9 cellular contexts compared by ENCODE assay signal in the genomic region with DNA sequence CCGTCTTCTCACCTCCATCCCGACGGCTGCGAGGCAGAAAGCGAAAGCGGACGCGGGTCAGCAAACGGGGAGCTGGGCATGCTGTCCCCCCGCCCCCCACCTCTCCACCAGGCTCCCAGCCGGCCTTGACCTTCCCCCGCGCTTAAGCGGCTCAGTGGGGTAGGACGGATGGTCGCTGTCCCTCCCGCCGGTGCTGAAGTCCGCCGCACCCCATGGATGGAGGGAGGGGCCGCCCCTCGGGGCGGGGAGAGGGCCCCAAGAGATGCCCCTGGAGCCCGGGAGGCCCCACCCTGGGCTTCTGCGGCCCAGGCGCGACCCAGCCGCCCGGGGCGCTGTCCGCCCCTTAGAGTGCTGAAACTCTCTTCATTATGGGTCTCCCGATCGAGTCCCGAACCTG. TPM values are rescaled to one million over a fixed set of nuclear protein-coding genes. Genes with fewer than 3 reads are reported as not detected.
A peak's percentile ranks its signal among the peaks of the same experiment; 100 is the strongest.
DNase-seq lines count a peak whose midpoint lies in the region; ATAC-seq and TF ChIP-seq lines count a peak whose summit lies in the region.
"Had no signal": no experiment of that assay in that cellular context is flagged by ENCODE, and none has a peak within 500 bp of the region (broad histone marks: within the 10 kb centered on the region; RNA-seq: fewer than 3 reads in every experiment).

A gene (minus strand): TSS at position 48 of the 397 bp plus-strand sequence. CDS start 188 bp downstream, outside the sequence.

- H3K36me3 ChIP-seq in BLaER1 (no peaks in the 10 kb centered on the region), neural cell (ENCODE audit: insufficient read depth, low read length) (no peaks in the 10 kb centered on the region), upper lobe of left lung (no peaks in the 10 kb centered on the region)

- H3K9ac ChIP-seq in BLaER1 (no peak within 1 kb of the TSS), neural cell (ENCODE audit: low read length) (peak within 1 kb of the TSS; percentile 89)

- H3K27me3 ChIP-seq in BLaER1 (peaks cover 37% of the 10 kb centered on the region), neural cell (ENCODE audit: insufficient read depth, low read depth, low read length) (no peaks in the 10 kb centered on the region), upper lobe of left lung (peaks cover 0 to 30% (median 15%) of the 10 kb centered on the region in 4 donors)

- TF ChIP-seq POLR2A in upper lobe of left lung (IDR thresholded peaks at IDR 0.05) = no peak

- peak within 1 kb of the TSS; percentile 85 for H2AFZ ChIP-seq in neural cell (ENCODE audit: low read depth, low read length)

- ATAC-seq in upper lobe of left lung (ENCODE audit: low FRiP score in 2 of 2) (peak; percentile 70 to 81), GM21367 (IDR thresholded peaks at IDR 0.05; ENCODE audit: unreplicated experiment) (no peak)

- WGBS in upper lobe of left lung, 2 donors = 2 to 5% methylated on average over 11 to 17 of the region's 34 CpGs

- H3F3A ChIP-seq in neural cell (ENCODE audit: insufficient read depth, low read length, poor library complexity, severe bottlenecking) = no peaks in the 10 kb centered on the region

- H3K9me3 ChIP-seq in BLaER1 (no peaks in the 10 kb centered on the region), neural cell (ENCODE audit: low read length) (no peaks in the 10 kb centered on the region), upper lobe of left lung (no peaks in the 10 kb centered on the region)

- H3K4me2 ChIP-seq in BLaER1 (peak within 1 kb of the TSS; percentile 97), neural cell (ENCODE audit: low read length) (peak within 1 kb of the TSS; percentile 62)

- no peaks in the 10 kb centered on the region for H3K9me2 ChIP-seq in neural cell (ENCODE audit: insufficient read depth, low read length)

- TF ChIP-seq EP300 in neural cell (conservative IDR thresholded peaks at IDR 0.05; ENCODE audit: poor library complexity, severe bottlenecking) (no peak), upper lobe of left lung (IDR thresholded peaks at IDR 0.05) (no peak)

- no peak for TF ChIP-seq RAD21 in neural cell (conservative IDR thresholded peaks at IDR 0.05)

- H3K27ac ChIP-seq in BLaER1 (no peak within 1 kb of the TSS), neural cell (ENCODE audit: low read length) (peak within 1 kb of the TSS; percentile 64), upper lobe of left lung (no peak within 1 kb of the TSS)

- peak; percentile 82 for DNase-seq in NCI-H226
- peak; percentile 6 for DNase-seq in activated T-helper 9 cell treated with anti-CD3 and anti-CD28 coated beads, Interleukin-2, amount 50 U/mL, for 16 hours (ENCODE audit: low read depth)
- DNase-seq in foreskin fibroblast = peak; percentile 14 to 59
- peak; percentile 22 to 90 for DNase-seq in upper lobe of left lung
- DNase-seq in amniotic stem cell (lab: John Stamatoyannopoulos, UW) = no peak

- TF ChIP-seq CTCF in foreskin fibroblast (IDR thresholded peaks at IDR 0.05; ENCODE audit: low read depth, low read length) (no peak), neural cell (IDR thresholded peaks at IDR 0.05; ENCODE audit: poor library complexity, severe bottlenecking) (no peak), upper lobe of left lung (IDR thresholded peaks at IDR 0.05) (peak in 1 of 6 experiments; percentile 9)

- H3K4me3 ChIP-seq in BLaER1 (peak within 1 kb of the TSS; percentile 66; the same call in 1 of the 2 replicates), foreskin fibroblast (ENCODE audit: low read depth in 1 of 2, low read length in 2 of 2) (peak within 1 kb of the TSS in 1 of 2 donors; percentile 29), neural cell (ENCODE audit: low read length) (peak within 1 kb of the TSS; percentile 86), upper lobe of left lung (peak within 1 kb of the TSS in 3 of 4 donors; percentile 29 to 44 (median 42))

- H4K20me1 ChIP-seq in BLaER1 (peaks cover 40% of the 10 kb centered on the region), neural cell (ENCODE audit: insufficient read depth) (no peaks in the 10 kb centered on the region)

- peaks cover 5% of the 10 kb centered on the region; the same call in 1 of the 2 replicates for H3K4me1 ChIP-seq in BLaER1
- peaks cover 20 to 27% (median 22%) of the 10 kb centered on the region in 4 donors for H3K4me1 ChIP-seq in upper lobe of left lung

- no peaks in the 10 kb centered on the region for H3K79me2 ChIP-seq in neural cell (replicated peaks; ENCODE audit: insufficient read depth, low read length)

TF ChIP-seq in neural cell, 6 proteins besides CTCF, POLR2A, EP300 and RAD21:
- no peak for TF ChIP-seq MXI1 (conservative IDR thresholded peaks at IDR 0.05; ENCODE audit: poor library complexity, severe bottlenecking)
- TF ChIP-seq POLR2AphosphoS5 (IDR thresholded peaks at IDR 0.05) = no peak
- no peak for TF ChIP-seq EZH2 (IDR thresholded peaks at IDR 0.05; ENCODE audit: borderline replicate concordance, insufficient read depth, low read length, poor library complexity, severe bottlenecking)
- TF ChIP-seq, protein P1, sequence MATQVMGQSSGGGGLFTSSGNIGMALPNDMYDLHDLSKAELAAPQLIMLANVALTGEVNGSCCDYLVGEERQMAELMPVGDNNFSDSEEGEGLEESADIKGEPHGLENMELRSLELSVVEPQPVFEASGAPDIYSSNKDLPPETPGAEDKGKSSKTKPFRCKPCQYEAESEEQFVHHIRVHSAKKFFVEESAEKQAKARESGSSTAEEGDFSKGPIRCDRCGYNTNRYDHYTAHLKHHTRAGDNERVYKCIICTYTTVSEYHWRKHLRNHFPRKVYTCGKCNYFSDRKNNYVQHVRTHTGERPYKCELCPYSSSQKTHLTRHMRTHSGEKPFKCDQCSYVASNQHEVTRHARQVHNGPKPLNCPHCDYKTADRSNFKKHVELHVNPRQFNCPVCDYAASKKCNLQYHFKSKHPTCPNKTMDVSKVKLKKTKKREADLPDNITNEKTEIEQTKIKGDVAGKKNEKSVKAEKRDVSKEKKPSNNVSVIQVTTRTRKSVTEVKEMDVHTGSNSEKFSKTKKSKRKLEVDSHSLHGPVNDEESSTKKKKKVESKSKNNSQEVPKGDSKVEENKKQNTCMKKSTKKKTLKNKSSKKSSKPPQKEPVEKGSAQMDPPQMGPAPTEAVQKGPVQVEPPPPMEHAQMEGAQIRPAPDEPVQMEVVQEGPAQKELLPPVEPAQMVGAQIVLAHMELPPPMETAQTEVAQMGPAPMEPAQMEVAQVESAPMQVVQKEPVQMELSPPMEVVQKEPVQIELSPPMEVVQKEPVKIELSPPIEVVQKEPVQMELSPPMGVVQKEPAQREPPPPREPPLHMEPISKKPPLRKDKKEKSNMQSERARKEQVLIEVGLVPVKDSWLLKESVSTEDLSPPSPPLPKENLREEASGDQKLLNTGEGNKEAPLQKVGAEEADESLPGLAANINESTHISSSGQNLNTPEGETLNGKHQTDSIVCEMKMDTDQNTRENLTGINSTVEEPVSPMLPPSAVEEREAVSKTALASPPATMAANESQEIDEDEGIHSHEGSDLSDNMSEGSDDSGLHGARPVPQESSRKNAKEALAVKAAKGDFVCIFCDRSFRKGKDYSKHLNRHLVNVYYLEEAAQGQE (IDR thresholded peaks at IDR 0.05; ENCODE audit: borderline replicate concordance) = peak; percentile 79

RNA-seq across cellular contexts. Expression of the gene that starts here (rescaled TPM):
- 3.6 and 4.4 TPM in 2 replicates for polyA plus RNA-seq in neural cell
- 14.6 and 19.7 TPM in 2 replicates for polyA minus RNA-seq in neural cell
- 1 to 10 TPM in 3 of 6 donors, under 1 TPM in 3; 0.40 to 2.2 (median 0.98) TPM for total RNA-seq in upper lobe of left lung
- total RNA-seq: dermis microvascular lymphatic vessel endothelial cell had no signal
